Comparison of ENCODE assay signal across 25 cellular contexts in the genomic region with DNA sequence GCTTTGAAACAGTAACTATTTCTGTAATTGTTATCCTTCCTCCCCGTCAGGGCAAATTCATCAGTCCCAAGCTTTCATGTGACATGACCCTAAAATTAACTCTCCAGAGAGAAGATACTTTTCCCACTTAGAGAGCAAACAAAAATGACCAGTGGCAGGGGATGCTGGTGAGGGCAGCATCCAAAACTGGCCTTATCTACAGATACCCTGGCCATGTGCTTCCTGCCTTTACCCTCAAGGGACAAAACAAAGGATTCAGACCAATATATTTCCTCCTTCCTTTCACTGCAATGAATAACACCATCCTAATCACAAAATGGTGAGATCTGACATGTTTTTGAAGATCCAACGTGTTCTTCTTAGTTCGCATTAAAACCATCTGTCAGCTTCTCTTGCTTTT.
"Had no signal": no experiment of that assay in that cellular context is flagged by ENCODE, and none has a peak within 500 bp of the region (broad histone marks: within the 10 kb centered on the region; RNA-seq: fewer than 3 reads in every experiment).

No MANE protein-coding gene starts in this region.

- ATAC-seq: activated T-cell treated with anti-CD3 and anti-CD28 coated beads, Interleukin-2, amount 50 U/mL, for 4 hours; activated T-helper 17 cell treated with anti-CD3 and anti-CD28 coated beads, Interleukin-2, amount 50 U/mL, for 72 hours; T-cell had no signal

- H3K9ac ChIP-seq: KMS-11 had no signal

- H3K36me3 ChIP-seq: brain microvascular endothelial cell, cardiac muscle cell had no signal

- FAIRE-seq: RCC 7860 had no signal

- H3K4me3 ChIP-seq: cardiac muscle cell had no signal

- H3K4me2 ChIP-seq: KMS-11 had no signal

- H3K27ac ChIP-seq: brain microvascular endothelial cell, cardiac muscle cell, KMS-11 had no signal

- H3K27me3 ChIP-seq: brain microvascular endothelial cell had no signal

- DNase-seq: activated B cell treated with CpG ODN at 0.5 μM for 24 hours; activated CD4-positive, alpha-beta memory T cell treated with anti-CD3 and anti-CD28 coated beads for 36 hours; activated CD4-positive, alpha-beta T cell treated with anti-CD3 and anti-CD28 coated beads for 1 hour; activated CD4-positive, alpha-beta T cell treated with anti-CD3 and anti-CD28 coated beads, Interleukin-2, amount 10 ng/mL, durations not matched to agents 24 days and 14 days; activated CD8-positive, alpha-beta memory T cell treated with anti-CD3 and anti-CD28 coated beads for 24 hours; activated gamma-delta T cell; activated naive CD4-positive, alpha-beta T cell treated with anti-CD3 and anti-CD28 coated beads, Interleukin-2, amount 10 ng/mL, durations not matched to agents 7 days and 5 days; activated naive CD8-positive, alpha-beta T cell treated with anti-CD3 and anti-CD28 coated beads for 36 hours; activated T-cell treated with anti-CD3 and anti-CD28 coated beads, Interleukin-2, amount 50 U/mL, for 4 hours; brain microvascular endothelial cell; MV-4-11; NCI-H1092 treated with DMSO at 0.1 percent for 48 hours; NCI-H1436; NCI-H1694 treated with DMSO at 0.1 percent for 48 hours; NCI-H2029 treated with DMSO at 0.1 percent for 48 hours; NCI-H510A treated with DMSO at 0.1 percent for 48 hours; NCI-H69; NK-92 treated with Interleukin-12 subunit alpha and Interleukin-12 subunit beta, amount 100 ng/mL, for 24 hours; OCI-M1; SHP77; T-cell had no signal
